In the genomic region with DNA sequence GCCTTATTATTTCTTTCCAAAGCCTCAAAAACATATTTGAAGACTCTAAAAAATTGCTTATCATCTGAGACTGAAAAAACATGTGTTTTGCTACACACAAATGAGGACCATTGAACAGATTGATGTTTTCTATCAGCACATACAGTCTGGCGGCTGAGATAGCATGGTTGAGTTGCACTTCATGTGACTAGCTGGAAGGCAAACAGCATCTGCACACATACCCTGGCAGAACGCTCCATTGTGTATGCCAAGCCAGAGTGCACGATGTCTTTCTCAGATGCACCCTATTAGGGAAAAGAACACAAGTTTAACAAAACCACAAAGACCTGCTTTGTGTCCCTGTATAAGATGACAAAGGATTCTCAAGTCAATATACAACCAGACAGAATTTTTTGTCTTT, we compare ENCODE assay signal across 2 cellular contexts.
TF ChIP-seq lines count a peak whose summit lies in the region.

No MANE protein-coding gene starts in this region.

TF ChIP-seq in GM12891, 5 proteins besides CTCF, POLR2A, EP300 and RAD21:
- TF ChIP-seq PAX5 (IDR thresholded peaks at IDR 0.05; ENCODE audit: insufficient read depth, low read length, severe bottlenecking) (no peak), POU2F2 (IDR thresholded peaks at IDR 0.05; ENCODE audit: low read depth, low read length) (no peak), POLR2AphosphoS5 (IDR thresholded peaks at IDR 0.05; ENCODE audit: low read depth, low read length) (no peak), TAF1 (IDR thresholded peaks at IDR 0.05; ENCODE audit: low read depth, low read length) (no peak), SPI1 (IDR thresholded peaks at IDR 0.05; ENCODE audit: low read depth, low read length) (no peak)

TF ChIP-seq in SK-N-SH, 30 proteins besides CTCF, POLR2A, EP300 and RAD21:
- TF ChIP-seq MXI1 (IDR thresholded peaks at IDR 0.05; ENCODE audit: low read depth, low read length) (0 out of 2 replicates have a peak, but pooled peaks have one; percentile 49), MEF2A (IDR thresholded peaks at IDR 0.05; ENCODE audit: borderline replicate concordance, low read depth) (no peak), CHD2 (IDR thresholded peaks at IDR 0.05; ENCODE audit: low read length, partially characterized antibody) (peak; percentile 32), EZH2phosphoT487 (IDR thresholded peaks at IDR 0.05; ENCODE audit: borderline replicate concordance, low read depth) (no peak), GATA2 (CRISPR knock-in tag; IDR thresholded peaks at IDR 0.05) (0 out of 2 replicates have a peak, but pooled peaks have one; percentile 38), TAF1 (IDR thresholded peaks at IDR 0.05; ENCODE audit: borderline replicate concordance, low read depth, low read length) (no peak)
- TF ChIP-seq, protein P1, sequence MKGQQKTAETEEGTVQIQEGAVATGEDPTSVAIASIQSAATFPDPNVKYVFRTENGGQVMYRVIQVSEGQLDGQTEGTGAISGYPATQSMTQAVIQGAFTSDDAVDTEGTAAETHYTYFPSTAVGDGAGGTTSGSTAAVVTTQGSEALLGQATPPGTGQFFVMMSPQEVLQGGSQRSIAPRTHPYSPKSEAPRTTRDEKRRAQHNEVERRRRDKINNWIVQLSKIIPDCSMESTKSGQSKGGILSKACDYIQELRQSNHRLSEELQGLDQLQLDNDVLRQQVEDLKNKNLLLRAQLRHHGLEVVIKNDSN (IDR thresholded peaks at IDR 0.05; ENCODE audit: borderline replicate concordance, low read depth): no peak
TF ChIP-seq in SK-N-SH: peak in this region for 3.
